In the genomic region with DNA sequence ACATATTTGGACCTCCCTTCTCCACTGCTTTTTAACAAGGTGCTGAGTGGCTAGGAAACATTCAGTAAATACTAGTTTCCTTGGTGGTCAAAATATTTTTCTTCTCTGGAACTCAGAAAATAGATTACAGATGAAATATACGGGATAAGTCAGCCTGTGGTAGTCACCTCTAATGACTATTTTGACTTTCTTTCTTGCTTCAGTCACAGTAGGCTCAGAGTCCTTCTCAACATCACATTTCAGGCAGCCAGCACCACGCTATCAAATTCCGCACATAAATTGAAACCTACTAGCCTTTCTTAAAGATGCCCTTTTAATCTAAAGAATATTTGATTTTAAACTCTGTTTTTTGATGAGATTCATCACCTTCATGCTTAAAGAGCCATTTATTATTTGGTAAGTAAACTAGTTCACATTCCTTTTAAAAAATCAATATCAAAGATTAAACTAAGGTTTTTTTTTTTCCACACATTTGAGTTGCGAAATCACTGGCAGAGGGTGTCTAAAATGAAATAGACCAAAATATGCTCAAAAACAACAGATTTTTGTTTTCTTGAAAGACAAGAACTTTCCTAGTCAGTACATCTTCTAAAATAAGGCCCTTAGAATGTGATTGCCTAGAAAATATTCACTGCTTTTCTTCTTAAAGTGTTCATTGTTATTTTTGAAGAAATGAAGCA, we compare ENCODE assay signal across 25 cellular contexts.
"Had no signal": no experiment of that assay in that cellular context is flagged by ENCODE, and none has a peak within 500 bp of the region (broad histone marks: within the 10 kb centered on the region; RNA-seq: fewer than 3 reads in every experiment).

No MANE protein-coding gene starts in this region.

- DNase-seq: activated CD4-positive, alpha-beta memory T cell treated with anti-CD3 and anti-CD28 coated beads for 36 hours; activated CD4-positive, alpha-beta T cell treated with anti-CD3 and anti-CD28 coated beads for 36 hours; activated CD4-positive, alpha-beta T cell treated with anti-CD3 and anti-CD28 coated beads, Interleukin-2, amount 10 ng/mL, durations not matched to agents 7 days and 5 days; activated CD8-positive, alpha-beta memory T cell treated with anti-CD3 and anti-CD28 coated beads, Interleukin-2, amount 50 U/mL, for 4 hours; activated effector memory CD4-positive, alpha-beta T cell treated with Interleukin-2 at 50 U/mL for 16 hours; activated naive CD4-positive, alpha-beta T cell treated with anti-CD3 and anti-CD28 coated beads, Interleukin-2, amount 10 ng/mL, durations not matched to agents 7 days and 5 days; activated naive CD8-positive, alpha-beta T cell treated with anti-CD3 and anti-CD28 coated beads, Interleukin-2, amount 50 U/mL, for 24 hours; activated T-cell treated with anti-CD3 and anti-CD28 coated beads for 4 hours; activated T-cell treated with anti-CD3 and anti-CD28 coated beads, Interleukin-2, amount 50 U/mL, for 48 hours; amniotic stem cell; aorta; NCI-H1092 treated with DMSO at 0.1 percent for 48 hours; NCI-H1417; NCI-H146; NCI-H187; NCI-H2029 treated with DMSO at 0.1 percent for 48 hours; NCI-H2107; NCI-H226; NCI-H524 treated with DMSO at 0.1 percent for 48 hours; SHP77; SJCRH30 had no signal

- H3K27ac ChIP-seq: SJCRH30, SK-N-MC had no signal

- FAIRE-seq: K562, TTC549 had no signal

- H3K4me3 ChIP-seq: K562, SJCRH30, SK-N-MC had no signal

- H3K9me3 ChIP-seq: SJCRH30 had no signal

- ATAC-seq: activated CD4-positive, alpha-beta T cell treated with anti-CD3 and anti-CD28 coated beads for 36 hours; activated naive CD8-positive, alpha-beta T cell treated with anti-CD3 and anti-CD28 coated beads, Interleukin-2, amount 50 U/mL, for 24 hours; K562; Panc1 had no signal

- H3K4me1 ChIP-seq: SJCRH30 had no signal

- H3K36me3 ChIP-seq: SJCRH30 had no signal
